ENCODE assay signal across 6 cellular contexts in the genomic region with DNA sequence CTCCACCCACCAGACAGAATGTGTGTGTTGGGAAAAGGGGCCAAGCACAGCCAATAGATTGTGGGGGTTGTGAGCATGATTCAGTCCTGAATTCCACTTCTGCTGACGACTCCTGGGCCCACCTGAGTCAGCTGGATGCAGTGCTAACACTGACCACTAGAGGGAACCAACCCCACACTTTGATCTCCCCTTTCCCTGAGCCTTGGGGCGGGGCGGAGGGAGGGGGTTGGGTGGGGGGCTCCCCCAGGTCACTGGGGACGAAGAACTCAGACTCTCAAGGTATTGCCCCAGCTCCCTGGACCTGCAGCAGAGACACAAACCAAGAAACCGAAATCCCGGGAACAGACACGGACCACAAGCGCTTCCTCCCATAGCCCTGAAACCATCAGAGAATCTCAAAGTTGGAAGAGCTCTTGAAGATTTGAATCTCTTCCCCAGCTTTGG. TPM values are rescaled to one million over a fixed set of nuclear protein-coding genes. Genes with fewer than 3 reads are reported as not detected.
A peak's percentile ranks its signal among the peaks of the same experiment; 100 is the strongest.
DNase-seq lines count a peak whose midpoint lies in the region; ATAC-seq and TF ChIP-seq lines count a peak whose summit lies in the region.

No MANE protein-coding gene starts in this region.

- H3K4me1 ChIP-seq in GM23338 (ENCODE audit: insufficient read depth) (no peaks in the 10 kb centered on the region; the same call in 1 of the 2 replicates), sigmoid colon (no peaks in the 10 kb centered on the region)

- H3K9me2 ChIP-seq in GM23338 (ENCODE audit: insufficient read depth), result no peaks in the 10 kb centered on the region

- peaks cover 19% of the 10 kb centered on the region for H3K4me1 Mint-ChIP-seq in GM23338
- H3K4me1 Mint-ChIP-seq in T-helper 2 cell treated with Interferon-gamma antibody and Interleukin-4, amounts not matched to agents 5 μg/mL and 100 μg/mL, for 36 hours (ENCODE audit: low read depth), result peaks cover 4% of the 10 kb centered on the region

- H3K27ac ChIP-seq in GM23338 (ENCODE audit: low read depth), result no peak overlapping the region
- no peak overlapping the region for H3K27ac ChIP-seq in sigmoid colon

- ATAC-seq in GM23338, result peak; percentile 69
- ATAC-seq in HG02678 (IDR thresholded peaks at IDR 0.05; ENCODE audit: unreplicated experiment), result no peak

- H3K9me3 Mint-ChIP-seq in GM23338, result no peaks in the 10 kb centered on the region
- H3K9me3 Mint-ChIP-seq in T-helper 2 cell treated with Interferon-gamma antibody and Interleukin-4, amounts not matched to agents 5 μg/mL and 100 μg/mL, for 36 hours, result no peaks in the 10 kb centered on the region

- no peak overlapping the region for H3K27ac Mint-ChIP-seq in GM23338
- H3K27ac Mint-ChIP-seq in T-helper 2 cell treated with Interferon-gamma antibody and Interleukin-4, amounts not matched to agents 5 μg/mL and 100 μg/mL, for 36 hours, result no peak overlapping the region

- intact Hi-C loops in sigmoid colon (cut with DNase I), result loop anchor here (5.0 kb wide), 1 partner anchor 81 kb away; no protein-coding TSS in a partner anchor

- TF ChIP-seq CTCF in GM23338 (conservative IDR thresholded peaks at IDR 0.05; ENCODE audit: low read depth in 2 of 2), result peak; percentile 43 to 82; a peak in 3 of 4 replicates
- peak; percentile 8 to 85 (median 34) for TF ChIP-seq CTCF in sigmoid colon (IDR thresholded peaks at IDR 0.05)

- peaks cover 7% of the 10 kb centered on the region for H3K27me3 Mint-ChIP-seq in GM23338 (ENCODE audit: insufficient read depth, low read depth, poor library complexity)
- peaks cover 8% of the 10 kb centered on the region for H3K27me3 Mint-ChIP-seq in T-helper 2 cell treated with Interferon-gamma antibody and Interleukin-4, amounts not matched to agents 5 μg/mL and 100 μg/mL, for 36 hours (ENCODE audit: low read depth)

- H3K9me3 ChIP-seq in sigmoid colon, result no peaks in the 10 kb centered on the region

- no peaks in the 10 kb centered on the region for H3K27me3 ChIP-seq in GM23338 (ENCODE audit: insufficient read depth)
- H3K27me3 ChIP-seq in sigmoid colon, result peaks cover 0 to 5% (median 0%) of the 10 kb centered on the region in 3 donors

- DNase-seq in GM23338 (ENCODE audit: low spot score) (peak; percentile 74), dermis blood vessel endothelial cell (peak; percentile 61), sigmoid colon (no peak), NCI-H2029 treated with DMSO at 0.1 percent for 48 hours (lab: John Stamatoyannopoulos, UW) (no peak)
- DNase-seq in T-helper 2 cell treated with Interferon-gamma antibody and Interleukin-4, amounts not matched to agents 5 μg/mL and 100 μg/mL, for 36 hours (ENCODE audit: low spot score), result peak; percentile 37

- TF ChIP-seq EP300 in sigmoid colon (IDR thresholded peaks at IDR 0.05), result no peak

- TF ChIP-seq POLR2A in sigmoid colon (IDR thresholded peaks at IDR 0.05), result no peak

- H3K4me2 ChIP-seq in GM23338, result peak overlapping the region; percentile 21; the same call in 1 of the 2 replicates

- WGBS in sigmoid colon, 2 donors, result 44 to 50% methylated on average over 7 to 8 of the region's 8 CpGs

- no peaks in the 10 kb centered on the region for H3K36me3 Mint-ChIP-seq in GM23338 (ENCODE audit: low read depth)
- no peaks in the 10 kb centered on the region for H3K36me3 Mint-ChIP-seq in T-helper 2 cell treated with Interferon-gamma antibody and Interleukin-4, amounts not matched to agents 5 μg/mL and 100 μg/mL, for 36 hours (ENCODE audit: low read depth)

- no peak overlapping the region for H2AFZ ChIP-seq in GM23338

- H4K20me1 ChIP-seq in GM23338 (replicated peaks; ENCODE audit: insufficient read depth), result no peaks in the 10 kb centered on the region

- H3K4me3 ChIP-seq in GM23338 (no peak overlapping the region), sigmoid colon (no peak overlapping the region)

- no peaks in the 10 kb centered on the region for H3F3A ChIP-seq in GM23338 (replicated peaks; ENCODE audit: low read depth)

- H3K4me3 Mint-ChIP-seq in GM23338, result no peak overlapping the region
- H3K4me3 Mint-ChIP-seq in T-helper 2 cell treated with Interferon-gamma antibody and Interleukin-4, amounts not matched to agents 5 μg/mL and 100 μg/mL, for 36 hours, result no peak overlapping the region

- no peaks in the 10 kb centered on the region for H3K79me2 ChIP-seq in GM23338 (replicated peaks; ENCODE audit: insufficient read depth)

- H3K36me3 ChIP-seq in GM23338 (ENCODE audit: insufficient read depth), result no peaks in the 10 kb centered on the region
- H3K36me3 ChIP-seq in sigmoid colon, result no peaks in the 10 kb centered on the region

TF ChIP-seq in GM23338, 12 proteins besides CTCF, POLR2A, EP300 and RAD21 (continues in another document):
- TF ChIP-seq ZNF114 (CRISPR knock-in tag; IDR thresholded peaks at IDR 0.05), result no peak
- TF ChIP-seq POLR2AphosphoS5 (IDR thresholded peaks at IDR 0.05; ENCODE audit: low read depth), result no peak
- no peak for TF ChIP-seq STAT1 (IDR thresholded peaks at IDR 0.05; ENCODE audit: unreplicated experiment)
- no peak for TF ChIP-seq NANOG (IDR thresholded peaks at IDR 0.05; ENCODE audit: borderline replicate concordance)
- TF ChIP-seq EZH2 (IDR thresholded peaks at IDR 0.05; ENCODE audit: low read depth, unreplicated experiment), result no peak
- TF ChIP-seq JUNB (IDR thresholded peaks at IDR 0.05; ENCODE audit: unreplicated experiment), result no peak
- TF ChIP-seq, protein P1, sequence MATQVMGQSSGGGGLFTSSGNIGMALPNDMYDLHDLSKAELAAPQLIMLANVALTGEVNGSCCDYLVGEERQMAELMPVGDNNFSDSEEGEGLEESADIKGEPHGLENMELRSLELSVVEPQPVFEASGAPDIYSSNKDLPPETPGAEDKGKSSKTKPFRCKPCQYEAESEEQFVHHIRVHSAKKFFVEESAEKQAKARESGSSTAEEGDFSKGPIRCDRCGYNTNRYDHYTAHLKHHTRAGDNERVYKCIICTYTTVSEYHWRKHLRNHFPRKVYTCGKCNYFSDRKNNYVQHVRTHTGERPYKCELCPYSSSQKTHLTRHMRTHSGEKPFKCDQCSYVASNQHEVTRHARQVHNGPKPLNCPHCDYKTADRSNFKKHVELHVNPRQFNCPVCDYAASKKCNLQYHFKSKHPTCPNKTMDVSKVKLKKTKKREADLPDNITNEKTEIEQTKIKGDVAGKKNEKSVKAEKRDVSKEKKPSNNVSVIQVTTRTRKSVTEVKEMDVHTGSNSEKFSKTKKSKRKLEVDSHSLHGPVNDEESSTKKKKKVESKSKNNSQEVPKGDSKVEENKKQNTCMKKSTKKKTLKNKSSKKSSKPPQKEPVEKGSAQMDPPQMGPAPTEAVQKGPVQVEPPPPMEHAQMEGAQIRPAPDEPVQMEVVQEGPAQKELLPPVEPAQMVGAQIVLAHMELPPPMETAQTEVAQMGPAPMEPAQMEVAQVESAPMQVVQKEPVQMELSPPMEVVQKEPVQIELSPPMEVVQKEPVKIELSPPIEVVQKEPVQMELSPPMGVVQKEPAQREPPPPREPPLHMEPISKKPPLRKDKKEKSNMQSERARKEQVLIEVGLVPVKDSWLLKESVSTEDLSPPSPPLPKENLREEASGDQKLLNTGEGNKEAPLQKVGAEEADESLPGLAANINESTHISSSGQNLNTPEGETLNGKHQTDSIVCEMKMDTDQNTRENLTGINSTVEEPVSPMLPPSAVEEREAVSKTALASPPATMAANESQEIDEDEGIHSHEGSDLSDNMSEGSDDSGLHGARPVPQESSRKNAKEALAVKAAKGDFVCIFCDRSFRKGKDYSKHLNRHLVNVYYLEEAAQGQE (IDR thresholded peaks at IDR 0.05; ENCODE audit: unreplicated experiment), result no peak

RNA-seq across cellular contexts. Expression of a gene that starts 0.6 kb away (rescaled TPM):
- total RNA-seq in GM23338 (2014; rRNA removed; shearing (Covaris generic)), result not detected in 2 replicates
- polyA plus RNA-seq in GM23338 (2016; fragmentation: Nextera tagmentation; extraction: Ambion mirVana), result 0.44 TPM in 1 of 2 replicates, not detected in the other
- total RNA-seq in dermis blood vessel endothelial cell, result not detected in 2 replicates
- not detected for total RNA-seq in sigmoid colon
- polyA plus RNA-seq in sigmoid colon, result not detected

RNA-seq across cellular contexts. Expression of a gene that starts 7.0 kb away (rescaled TPM):
- total RNA-seq in GM23338 (2014; rRNA removed; shearing (Covaris generic)), result not detected in 2 replicates
- 0.57 TPM in 1 of 2 replicates, not detected in the other for polyA plus RNA-seq in GM23338 (2016; fragmentation: Nextera tagmentation; extraction: Ambion mirVana)
- total RNA-seq in dermis blood vessel endothelial cell, result not detected in 2 replicates
- total RNA-seq in sigmoid colon, result not detected
- under 1 TPM in 1 of 3 donors, not detected in 2; 0.25 TPM for polyA plus RNA-seq in sigmoid colon

RNA-seq across cellular contexts. Expression of a gene that starts 15.3 kb away (rescaled TPM):
- not detected in 2 replicates for total RNA-seq in GM23338 (2014; rRNA removed; shearing (Covaris generic))
- polyA plus RNA-seq in GM23338 (2016; fragmentation: Nextera tagmentation; extraction: Ambion mirVana), result 0.68 TPM in 1 of 2 replicates, not detected in the other
- total RNA-seq in dermis blood vessel endothelial cell, result not detected in 2 replicates
- total RNA-seq in sigmoid colon, result not detected
- not detected for polyA plus RNA-seq in sigmoid colon

RNA-seq across cellular contexts. Expression of a gene that starts 20.5 kb away (rescaled TPM):
- total RNA-seq in GM23338 (2014; rRNA removed; shearing (Covaris generic)), result 1.3 and 3.0 TPM in 2 replicates
- 1.5 and 2.5 TPM in 2 replicates for polyA plus RNA-seq in GM23338 (2016; fragmentation: Nextera tagmentation; extraction: Ambion mirVana)
- total RNA-seq in dermis blood vessel endothelial cell, result 2.1 and 5.1 TPM in 2 replicates
- total RNA-seq in sigmoid colon, result 1 to 10 TPM in 2 of 4 donors, under 1 TPM in 2; 0.66 to 1.8 (median 0.96) TPM
- polyA plus RNA-seq in sigmoid colon, result 100 to 1,000 TPM in 1 of 3 donors, 1 to 10 TPM in 1, not detected in 1; 2.4 to 112 TPM

RNA-seq across cellular contexts. Expression of a gene that starts 29.9 kb away (rescaled TPM):
- 0.27 and 0.59 TPM in 2 replicates for total RNA-seq in GM23338 (2014; rRNA removed; shearing (Covaris generic))
- polyA plus RNA-seq in GM23338 (2016; fragmentation: Nextera tagmentation; extraction: Ambion mirVana) (2.3 TPM in 2 replicates), sigmoid colon (not detected)
- total RNA-seq in dermis blood vessel endothelial cell (not detected in 2 replicates), sigmoid colon (not detected)

Comparison
In these comparisons a context has a peak if more than half of its experiments do, and no peak if none do; other contexts are left out.
1. DNase-seq: peak in GM23338 (single experiment), T-helper 2 cell treated with Interferon-gamma antibody and Interleukin-4, amounts not matched to agents 5 μg/mL and 100 μg/mL, for 36 hours (single experiment) and dermis blood vessel endothelial cell (single experiment); none in sigmoid colon (single experiment) and NCI-H2029 treated with DMSO at 0.1 percent for 48 hours (single experiment).